9 cellular contexts compared by ENCODE assay signal in the genomic region with DNA sequence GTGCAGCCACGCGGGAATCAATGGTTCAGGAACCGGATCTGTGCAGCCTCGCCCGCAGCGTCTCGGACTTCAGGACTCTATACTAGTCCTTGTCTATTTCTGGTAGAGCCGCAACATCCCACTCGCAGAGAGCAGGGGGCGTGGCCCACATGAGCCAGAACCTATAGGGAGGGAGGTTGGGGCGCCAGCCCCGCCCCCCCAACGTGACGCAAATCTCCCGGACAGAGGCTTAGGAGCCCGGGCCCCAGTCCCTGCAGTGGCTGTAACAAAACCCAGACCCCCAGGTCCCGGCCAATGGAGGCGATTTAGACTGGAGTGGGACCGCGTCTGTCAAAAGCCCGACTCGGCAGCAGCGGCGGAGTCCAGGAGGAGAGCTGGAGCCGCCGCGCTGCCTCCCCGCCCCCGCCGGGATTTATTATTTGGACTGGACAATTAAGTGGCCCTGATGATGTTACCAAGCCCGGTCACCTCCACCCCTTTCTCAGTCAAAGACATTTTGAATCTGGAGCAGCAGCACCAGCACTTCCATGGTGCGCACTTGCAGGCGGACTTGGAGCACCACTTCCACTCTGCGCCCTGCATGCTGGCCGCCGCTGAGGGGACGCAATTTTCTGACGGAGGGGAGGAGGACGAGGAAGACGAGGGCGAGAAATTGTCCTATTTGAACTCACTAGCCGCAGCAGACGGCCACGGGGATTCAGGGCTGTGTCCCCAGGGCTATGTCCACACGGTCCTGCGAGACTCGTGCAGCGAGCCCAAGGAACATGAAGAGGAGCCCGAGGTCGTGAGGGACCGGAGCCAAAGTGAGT. TPM values are rescaled to one million over a fixed set of nuclear protein-coding genes. Genes with fewer than 3 reads are reported as not detected.
A peak's percentile ranks its signal among the peaks of the same experiment; 100 is the strongest.
DNase-seq lines count a peak whose midpoint lies in the region; ATAC-seq and TF ChIP-seq lines count a peak whose summit lies in the region.
"Had no signal": no experiment of that assay in that cellular context is flagged by ENCODE, and none has a peak within 500 bp of the region (broad histone marks: within the 10 kb centered on the region; RNA-seq: fewer than 3 reads in every experiment).

A gene (plus strand): TSS at position 256 of the 809 bp plus-strand sequence. CDS start 190 bp downstream, at position 446.

- DNase-seq in DMS114 treated with DMSO at 0.1 percent for 48 hours (lab: John Stamatoyannopoulos, UW; ENCODE audit: unreplicated experiment), result peak; percentile 69
- peak; percentile 42 for DNase-seq in SW480 (ENCODE audit: low spot score)
- peak in 1 of 2 donors; percentile 34 for DNase-seq in gastrocnemius medialis
- DNase-seq in NCI-H1694 treated with DMSO at 0.1 percent for 48 hours (lab: John Stamatoyannopoulos, UW), result no peak
- no peak for DNase-seq in HPDE6-E6E7 (ENCODE audit: extremely low spot score)

- in situ Hi-C loops in gastrocnemius medialis (cut with MboI; ENCODE audit: low sequenced_read_pairs in 4 of 4), result no loop called here

- H3K4me1 ChIP-seq in gastroesophageal sphincter (peaks cover 0 to 68% (median 19%) of the 10 kb centered on the region in 3 donors), gastrocnemius medialis (peaks cover 13 to 24% of the 10 kb centered on the region in 2 donors)

- TF ChIP-seq POLR2A in gastroesophageal sphincter (IDR thresholded peaks at IDR 0.05) (no peak), gastrocnemius medialis (IDR thresholded peaks at IDR 0.05) (no peak)

- no peak for TF ChIP-seq CTCF in gastroesophageal sphincter (IDR thresholded peaks at IDR 0.05)
- no peak for TF ChIP-seq CTCF in gastrocnemius medialis (IDR thresholded peaks at IDR 0.05 in 4 of 5, conservative IDR thresholded peaks at IDR 0.05 in 1 of 5)

- H3K4me3 ChIP-seq in gastroesophageal sphincter, result peak within 1 kb of the TSS in 1 of 2 donors; percentile 32
- H3K4me3 ChIP-seq in gastrocnemius medialis, result peak within 1 kb of the TSS; percentile 1 to 41 (median 19)

- H3K36me3 ChIP-seq in gastroesophageal sphincter (no peaks in the 10 kb centered on the region), gastrocnemius medialis (no peaks in the 10 kb centered on the region)
- H3K36me3 ChIP-seq: tibial nerve had no signal

- intact Hi-C loops in gastrocnemius medialis (cut with DNase I; ENCODE audit: low total_unique reads), result no loop called here

- H3K27ac ChIP-seq in gastroesophageal sphincter, result no peak within 1 kb of the TSS
- H3K27ac ChIP-seq in gastrocnemius medialis, result no peak within 1 kb of the TSS

- 3 to 4% methylated on average over 6 to 12 of the region's 51 CpGs for WGBS in gastroesophageal sphincter (ENCODE audit: low coverage in 1 of 2), 2 donors

- ATAC-seq in HG02610 (IDR thresholded peaks at IDR 0.05; ENCODE audit: unreplicated experiment), result peak; percentile 41
- ATAC-seq in gastroesophageal sphincter, result peak; percentile 30
- no peak for ATAC-seq in gastrocnemius medialis
- no peak for ATAC-seq in HG03442 (IDR thresholded peaks at IDR 0.05; ENCODE audit: unreplicated experiment)

- H3K27me3 ChIP-seq in gastroesophageal sphincter (peaks cover 100% of the 10 kb centered on the region), gastrocnemius medialis (peaks cover 97 to 98% (median 97%) of the 10 kb centered on the region in 3 donors)

- no peak for TF ChIP-seq EP300 in gastroesophageal sphincter (IDR thresholded peaks at IDR 0.05)

- no peaks in the 10 kb centered on the region for H3K9me3 ChIP-seq in gastroesophageal sphincter
- H3K9me3 ChIP-seq in gastrocnemius medialis, result no peaks in the 10 kb centered on the region
- H3K9me3 ChIP-seq: tibial nerve had no signal

RNA-seq across cellular contexts. Expression of the gene that starts here (rescaled TPM):
- total RNA-seq in gastroesophageal sphincter (under 1 TPM in 1 of 4 donors, not detected in 3; 0.54 TPM), gastrocnemius medialis (not detected)
- total RNA-seq: tibial nerve had no signal

Comparison
In these comparisons a context has a peak if more than half of its experiments do, and no peak if none do; other contexts are left out.
1. Peak in ATAC-seq in gastroesophageal sphincter; RNA of the gene not detected or under 1 TPM.
2. DNase-seq: peak in DMS114 treated with DMSO at 0.1 percent for 48 hours (single experiment) and SW480 (single experiment); none in NCI-H1694 treated with DMSO at 0.1 percent for 48 hours (single experiment) and HPDE6-E6E7 (single experiment).